ENCODE assay signal across 1 cellular context in the genomic region with DNA sequence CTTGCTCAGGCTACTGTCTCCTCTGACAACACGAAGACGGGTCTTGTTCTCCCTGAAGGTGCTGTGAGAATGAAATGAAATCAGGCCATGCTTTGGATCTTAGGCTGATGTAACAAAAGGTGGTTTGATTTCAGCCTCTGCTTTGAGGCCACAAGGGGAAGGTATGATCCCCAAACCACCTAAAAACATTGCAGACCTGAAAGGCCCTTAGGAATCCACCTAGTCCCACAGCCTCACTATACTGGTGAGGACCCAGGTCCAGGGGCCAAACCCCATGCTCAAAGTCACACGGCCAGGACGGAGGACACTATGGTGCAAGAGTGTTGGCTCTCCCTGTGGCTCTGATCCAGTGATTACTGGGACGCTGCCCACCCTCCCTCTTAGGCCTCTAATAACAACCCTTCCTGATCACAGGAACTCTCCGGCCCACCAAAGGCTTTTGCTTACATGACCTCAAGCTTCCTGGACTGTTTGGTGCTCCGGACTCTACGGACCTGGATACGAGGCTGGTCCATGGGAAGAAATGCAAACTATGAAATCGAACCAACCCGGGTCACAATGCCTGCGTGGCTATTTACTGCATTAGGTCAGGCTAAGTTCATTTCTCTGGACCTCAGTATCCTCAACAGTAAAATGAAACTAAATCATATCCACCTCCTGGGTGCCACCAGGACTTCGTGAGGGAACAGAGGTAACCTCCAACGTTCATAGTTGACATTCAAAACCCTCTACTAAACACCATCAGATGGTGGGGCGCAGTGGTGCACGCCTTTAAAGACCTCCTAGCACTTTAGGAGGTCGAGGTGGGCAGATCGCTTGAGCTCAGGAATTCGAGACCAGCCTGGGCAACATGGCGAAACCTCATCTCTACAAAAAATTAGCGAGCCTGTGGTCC.
A peak's percentile ranks its signal among the peaks of the same experiment; 100 is the strongest.
TF ChIP-seq lines count a peak whose summit lies in the region.

No MANE protein-coding gene starts in this region.

TF ChIP-seq in HepG2, 621 proteins besides CTCF, POLR2A, EP300 and RAD21 (continued from another document and continues in another):
- TF ChIP-seq, protein P1, sequence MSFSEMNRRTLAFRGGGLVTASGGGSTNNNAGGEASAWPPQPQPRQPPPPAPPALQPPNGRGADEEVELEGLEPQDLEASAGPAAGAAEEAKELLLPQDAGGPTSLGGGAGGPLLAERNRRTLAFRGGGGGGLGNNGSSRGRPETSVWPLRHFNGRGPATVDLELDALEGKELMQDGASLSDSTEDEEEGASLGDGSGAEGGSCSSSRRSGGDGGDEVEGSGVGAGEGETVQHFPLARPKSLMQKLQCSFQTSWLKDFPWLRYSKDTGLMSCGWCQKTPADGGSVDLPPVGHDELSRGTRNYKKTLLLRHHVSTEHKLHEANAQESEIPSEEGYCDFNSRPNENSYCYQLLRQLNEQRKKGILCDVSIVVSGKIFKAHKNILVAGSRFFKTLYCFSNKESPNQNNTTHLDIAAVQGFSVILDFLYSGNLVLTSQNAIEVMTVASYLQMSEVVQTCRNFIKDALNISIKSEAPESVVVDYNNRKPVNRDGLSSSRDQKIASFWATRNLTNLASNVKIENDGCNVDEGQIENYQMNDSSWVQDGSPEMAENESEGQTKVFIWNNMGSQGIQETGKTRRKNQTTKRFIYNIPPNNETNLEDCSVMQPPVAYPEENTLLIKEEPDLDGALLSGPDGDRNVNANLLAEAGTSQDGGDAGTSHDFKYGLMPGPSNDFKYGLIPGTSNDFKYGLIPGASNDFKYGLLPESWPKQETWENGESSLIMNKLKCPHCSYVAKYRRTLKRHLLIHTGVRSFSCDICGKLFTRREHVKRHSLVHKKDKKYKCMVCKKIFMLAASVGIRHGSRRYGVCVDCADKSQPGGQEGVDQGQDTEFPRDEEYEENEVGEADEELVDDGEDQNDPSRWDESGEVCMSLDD (CRISPR knock-in tag; IDR thresholded peaks at IDR 0.05; ENCODE audit: borderline replicate concordance) = no peak
- no peak for TF ChIP-seq NR1H2 (CRISPR knock-in tag; IDR thresholded peaks at IDR 0.05; ENCODE audit: borderline replicate concordance, low read depth)
- TF ChIP-seq TRIM24 (CRISPR knock-in tag; IDR thresholded peaks at IDR 0.05) = no peak
- no peak for TF ChIP-seq KLF9 (CRISPR knock-in tag; IDR thresholded peaks at IDR 0.05; ENCODE audit: low read depth)
- TF ChIP-seq ATF1 (CRISPR knock-in tag; IDR thresholded peaks at IDR 0.05) = no peak
- no peak; the same call in 1 of the 2 replicates for TF ChIP-seq ZFX (CRISPR knock-in tag; IDR thresholded peaks at IDR 0.05; ENCODE audit: low read depth)
- TF ChIP-seq, protein P2, sequence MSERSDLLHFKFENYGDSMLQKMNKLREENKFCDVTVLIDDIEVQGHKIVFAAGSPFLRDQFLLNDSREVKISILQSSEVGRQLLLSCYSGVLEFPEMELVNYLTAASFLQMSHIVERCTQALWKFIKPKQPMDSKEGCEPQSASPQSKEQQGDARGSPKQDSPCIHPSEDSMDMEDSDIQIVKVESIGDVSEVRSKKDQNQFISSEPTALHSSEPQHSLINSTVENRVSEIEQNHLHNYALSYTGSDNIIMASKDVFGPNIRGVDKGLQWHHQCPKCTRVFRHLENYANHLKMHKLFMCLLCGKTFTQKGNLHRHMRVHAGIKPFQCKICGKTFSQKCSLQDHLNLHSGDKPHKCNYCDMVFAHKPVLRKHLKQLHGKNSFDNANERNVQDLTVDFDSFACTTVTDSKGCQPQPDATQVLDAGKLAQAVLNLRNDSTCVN (CRISPR knock-in tag; IDR thresholded peaks at IDR 0.05; ENCODE audit: borderline replicate concordance) = peak; percentile 26
- 0 out of 2 replicates have a peak, but pooled peaks have one; percentile 21 for TF ChIP-seq HMG20A (CRISPR knock-in tag; IDR thresholded peaks at IDR 0.05; ENCODE audit: borderline replicate concordance)
- TF ChIP-seq U2AF2 (IDR thresholded peaks at IDR 0.05; ENCODE audit: low read depth, low read length) = no peak
- TF ChIP-seq ZBTB1 (CRISPR knock-in tag; IDR thresholded peaks at IDR 0.05; ENCODE audit: borderline replicate concordance) = no peak
- TF ChIP-seq, protein P3, sequence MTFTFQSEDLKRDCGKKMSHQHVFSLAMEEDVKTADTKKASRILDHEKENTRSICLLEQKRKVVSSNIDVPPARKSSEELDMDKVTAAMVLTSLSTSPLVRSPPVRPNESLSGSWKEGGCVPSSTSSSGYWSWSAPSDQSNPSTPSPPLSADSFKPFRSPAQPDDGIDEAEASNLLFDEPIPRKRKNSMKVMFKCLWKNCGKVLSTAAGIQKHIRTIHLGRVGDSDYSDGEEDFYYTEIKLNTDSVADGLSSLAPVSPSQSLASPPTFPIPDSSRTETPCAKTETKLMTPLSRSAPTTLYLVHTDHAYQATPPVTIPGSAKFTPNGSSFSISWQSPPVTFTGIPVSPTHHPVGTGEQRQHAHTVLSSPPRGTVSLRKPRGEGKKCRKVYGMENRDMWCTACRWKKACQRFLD (CRISPR knock-in tag; IDR thresholded peaks at IDR 0.05; ENCODE audit: borderline replicate concordance) = no peak
- no peak for TF ChIP-seq ZNF207 (IDR thresholded peaks at IDR 0.05; ENCODE audit: borderline replicate concordance)
- peak; percentile 13 for TF ChIP-seq ASH2L (IDR thresholded peaks at IDR 0.05; ENCODE audit: insufficient read length, low read depth, low read length)
- no peak for TF ChIP-seq SMC3 (IDR thresholded peaks at IDR 0.05; ENCODE audit: low read length)
- no peak for TF ChIP-seq AKAP8 (CRISPR knock-in tag; IDR thresholded peaks at IDR 0.05)
- no peak for TF ChIP-seq ZNF614 (CRISPR knock-in tag; IDR thresholded peaks at IDR 0.05; ENCODE audit: borderline replicate concordance)
- no peak for TF ChIP-seq ATM (IDR thresholded peaks at IDR 0.05; ENCODE audit: borderline replicate concordance)
- TF ChIP-seq NFKB2 (CRISPR knock-in tag; IDR thresholded peaks at IDR 0.05; ENCODE audit: borderline replicate concordance) = no peak
- TF ChIP-seq ZNF33A (CRISPR knock-in tag; IDR thresholded peaks at IDR 0.05; ENCODE audit: borderline replicate concordance) = no peak
- TF ChIP-seq, protein P4, sequence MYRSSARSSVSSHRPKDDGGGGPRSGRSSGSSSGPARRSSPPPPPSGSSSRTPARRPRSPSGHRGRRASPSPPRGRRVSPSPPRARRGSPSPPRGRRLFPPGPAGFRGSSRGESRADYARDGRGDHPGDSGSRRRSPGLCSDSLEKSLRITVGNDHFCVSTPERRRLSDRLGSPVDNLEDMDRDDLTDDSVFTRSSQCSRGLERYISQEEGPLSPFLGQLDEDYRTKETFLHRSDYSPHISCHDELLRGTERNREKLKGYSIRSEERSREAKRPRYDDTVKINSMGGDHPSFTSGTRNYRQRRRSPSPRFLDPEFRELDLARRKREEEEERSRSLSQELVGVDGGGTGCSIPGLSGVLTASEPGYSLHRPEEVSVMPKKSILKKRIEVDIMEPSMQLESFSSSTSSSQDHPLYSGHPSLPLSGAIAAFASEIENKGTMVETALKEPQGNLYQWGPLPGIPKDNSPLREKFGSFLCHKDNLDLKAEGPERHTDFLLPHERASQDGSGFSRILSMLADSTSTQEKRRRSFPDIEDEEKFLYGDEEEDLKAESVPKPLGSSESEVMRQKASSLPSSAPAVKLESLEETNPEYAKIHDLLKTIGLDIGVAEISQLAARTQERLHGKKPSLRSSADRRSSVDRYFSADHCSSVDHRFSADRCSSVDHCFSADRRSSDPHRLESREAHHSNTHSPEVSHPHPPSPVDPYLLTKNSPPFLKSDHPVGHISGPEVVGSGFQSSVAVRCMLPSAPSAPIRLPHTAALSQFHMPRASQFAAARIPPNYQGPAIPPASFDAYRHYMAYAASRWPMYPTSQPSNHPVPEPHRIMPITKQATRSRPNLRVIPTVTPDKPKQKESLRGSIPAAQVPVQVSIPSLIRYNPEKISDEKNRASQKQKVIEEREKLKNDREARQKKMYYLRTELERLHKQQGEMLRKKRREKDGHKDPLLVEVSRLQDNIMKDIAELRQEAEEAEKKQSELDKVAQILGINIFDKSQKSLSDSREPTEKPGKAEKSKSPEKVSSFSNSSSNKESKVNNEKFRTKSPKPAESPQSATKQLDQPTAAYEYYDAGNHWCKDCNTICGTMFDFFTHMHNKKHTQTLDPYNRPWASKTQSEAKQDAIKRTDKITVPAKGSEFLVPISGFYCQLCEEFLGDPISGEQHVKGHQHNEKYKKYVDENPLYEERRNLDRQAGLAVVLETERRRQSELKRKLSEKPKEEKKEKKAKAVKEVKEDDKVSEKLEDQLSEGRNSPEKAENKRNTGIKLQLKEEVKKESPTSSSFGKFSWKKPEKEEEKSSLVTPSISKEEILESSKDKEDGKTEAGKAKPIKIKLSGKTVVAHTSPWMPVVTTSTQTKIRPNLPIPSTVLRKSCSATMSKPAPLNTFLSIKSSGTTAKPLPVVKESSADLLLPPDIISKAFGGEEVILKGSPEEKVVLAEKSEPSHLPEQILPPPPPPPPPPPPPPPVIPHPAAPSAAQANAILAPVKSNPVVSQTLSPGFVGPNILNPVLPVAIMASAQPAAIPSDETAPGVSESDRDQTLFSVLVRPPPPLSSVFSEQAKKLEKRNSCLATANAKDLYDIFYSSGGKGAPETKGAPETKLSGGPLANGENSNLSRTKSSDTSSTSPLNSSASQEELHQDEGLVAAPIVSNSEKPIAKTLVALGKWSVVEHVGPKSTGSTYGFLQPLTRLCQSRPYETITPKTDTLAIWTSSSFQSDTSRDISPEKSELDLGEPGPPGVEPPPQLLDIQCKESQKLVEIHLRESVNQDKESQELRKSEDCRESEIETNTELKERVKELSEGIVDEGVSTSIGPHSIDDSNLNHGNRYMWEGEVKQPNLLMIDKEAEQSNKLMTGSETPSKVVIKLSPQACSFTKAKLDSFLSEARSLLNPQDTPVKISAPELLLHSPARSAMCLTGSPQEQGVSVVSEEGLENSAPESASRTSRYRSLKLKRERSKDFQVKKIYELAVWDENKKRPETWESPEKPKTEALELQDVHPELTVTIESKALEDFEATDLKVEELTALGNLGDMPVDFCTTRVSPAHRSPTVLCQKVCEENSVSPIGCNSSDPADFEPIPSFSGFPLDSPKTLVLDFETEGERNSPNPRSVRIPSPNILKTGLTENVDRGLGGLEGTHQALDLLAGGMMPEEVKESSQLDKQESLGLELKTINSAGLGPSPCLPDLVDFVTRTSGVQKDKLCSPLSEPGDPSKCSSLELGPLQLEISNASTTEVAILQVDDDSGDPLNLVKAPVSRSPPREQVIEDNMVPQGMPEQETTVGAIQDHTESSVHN (CRISPR knock-in tag; IDR thresholded peaks at IDR 0.05) = no peak
- no peak; the same call in 1 of the 2 replicates for TF ChIP-seq RARA (CRISPR knock-in tag; IDR thresholded peaks at IDR 0.05)
- no peak for TF ChIP-seq CBX5 (CRISPR knock-in tag; IDR thresholded peaks at IDR 0.05; ENCODE audit: borderline replicate concordance)
- no peak for TF ChIP-seq MAFG (CRISPR knock-in tag; IDR thresholded peaks at IDR 0.05)
- TF ChIP-seq ZNF101 (CRISPR knock-in tag; IDR thresholded peaks at IDR 0.05; ENCODE audit: borderline replicate concordance, low read depth) = no peak
- no peak; the same call in 1 of the 2 replicates for TF ChIP-seq SALL1 (CRISPR knock-in tag; IDR thresholded peaks at IDR 0.05)
- TF ChIP-seq SMARCE1 (IDR thresholded peaks at IDR 0.05; ENCODE audit: borderline replicate concordance) = no peak
- no peak for TF ChIP-seq RARG (CRISPR knock-in tag; IDR thresholded peaks at IDR 0.05; ENCODE audit: low read depth)
- no peak for TF ChIP-seq ZNF891 (CRISPR knock-in tag; IDR thresholded peaks at IDR 0.05)
- TF ChIP-seq ADNP (CRISPR knock-in tag; IDR thresholded peaks at IDR 0.05) = no peak
- TF ChIP-seq ZSCAN31 (CRISPR knock-in tag; IDR thresholded peaks at IDR 0.05; ENCODE audit: low read depth) = no peak
- no peak for TF ChIP-seq ZNF235 (CRISPR knock-in tag; IDR thresholded peaks at IDR 0.05; ENCODE audit: borderline replicate concordance)
- TF ChIP-seq, protein P5, sequence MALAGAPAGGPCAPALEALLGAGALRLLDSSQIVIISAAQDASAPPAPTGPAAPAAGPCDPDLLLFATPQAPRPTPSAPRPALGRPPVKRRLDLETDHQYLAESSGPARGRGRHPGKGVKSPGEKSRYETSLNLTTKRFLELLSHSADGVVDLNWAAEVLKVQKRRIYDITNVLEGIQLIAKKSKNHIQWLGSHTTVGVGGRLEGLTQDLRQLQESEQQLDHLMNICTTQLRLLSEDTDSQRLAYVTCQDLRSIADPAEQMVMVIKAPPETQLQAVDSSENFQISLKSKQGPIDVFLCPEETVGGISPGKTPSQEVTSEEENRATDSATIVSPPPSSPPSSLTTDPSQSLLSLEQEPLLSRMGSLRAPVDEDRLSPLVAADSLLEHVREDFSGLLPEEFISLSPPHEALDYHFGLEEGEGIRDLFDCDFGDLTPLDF (CRISPR knock-in tag; IDR thresholded peaks at IDR 0.05) = no peak
- TF ChIP-seq NCOA1 (CRISPR knock-in tag; IDR thresholded peaks at IDR 0.05) = peak; percentile 73; the same call in 1 of the 2 replicates
- no peak for TF ChIP-seq TAF1 (CRISPR knock-in tag; IDR thresholded peaks at IDR 0.05)
- no peak for TF ChIP-seq ZNF7 (CRISPR knock-in tag; IDR thresholded peaks at IDR 0.05)
- TF ChIP-seq, protein P6, sequence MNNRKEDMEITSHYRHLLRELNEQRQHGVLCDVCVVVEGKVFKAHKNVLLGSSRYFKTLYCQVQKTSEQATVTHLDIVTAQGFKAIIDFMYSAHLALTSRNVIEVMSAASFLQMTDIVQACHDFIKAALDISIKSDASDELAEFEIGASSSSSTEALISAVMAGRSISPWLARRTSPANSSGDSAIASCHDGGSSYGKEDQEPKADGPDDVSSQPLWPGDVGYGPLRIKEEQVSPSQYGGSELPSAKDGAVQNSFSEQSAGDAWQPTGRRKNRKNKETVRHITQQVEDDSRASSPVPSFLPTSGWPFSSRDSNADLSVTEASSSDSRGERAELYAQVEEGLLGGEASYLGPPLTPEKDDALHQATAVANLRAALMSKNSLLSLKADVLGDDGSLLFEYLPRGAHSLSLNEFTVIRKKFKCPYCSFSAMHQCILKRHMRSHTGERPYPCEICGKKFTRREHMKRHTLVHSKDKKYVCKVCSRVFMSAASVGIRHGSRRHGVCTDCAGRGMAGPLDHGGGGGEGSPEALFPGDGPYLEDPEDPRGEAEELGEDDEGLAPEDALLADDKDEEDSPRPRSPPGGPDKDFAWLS (CRISPR knock-in tag; IDR thresholded peaks at IDR 0.05; ENCODE audit: borderline replicate concordance) = no peak
- TF ChIP-seq ZNF879 (CRISPR knock-in tag; IDR thresholded peaks at IDR 0.05) = peak; percentile 7; the same call in 1 of the 2 replicates
- TF ChIP-seq ZNF331 (CRISPR knock-in tag; IDR thresholded peaks at IDR 0.05) = 0 out of 2 replicates have a peak, but pooled peaks have one; percentile 37
- TF ChIP-seq ZNF367 (CRISPR knock-in tag; IDR thresholded peaks at IDR 0.05; ENCODE audit: borderline replicate concordance) = no peak
- no peak for TF ChIP-seq MZF1 (CRISPR knock-in tag; IDR thresholded peaks at IDR 0.05; ENCODE audit: borderline replicate concordance)
- no peak for TF ChIP-seq ARID2 (CRISPR knock-in tag; IDR thresholded peaks at IDR 0.05; ENCODE audit: borderline replicate concordance)
- TF ChIP-seq PITX1 (CRISPR knock-in tag; IDR thresholded peaks at IDR 0.05) = no peak
- 0 out of 2 replicates have a peak, but pooled peaks have one; percentile 22 for TF ChIP-seq ETV5 (CRISPR knock-in tag; IDR thresholded peaks at IDR 0.05; ENCODE audit: borderline replicate concordance)
- no peak for TF ChIP-seq REPIN1 (CRISPR knock-in tag; IDR thresholded peaks at IDR 0.05; ENCODE audit: borderline replicate concordance, low read depth)
